12 cellular contexts compared by ENCODE assay signal in the genomic region with DNA sequence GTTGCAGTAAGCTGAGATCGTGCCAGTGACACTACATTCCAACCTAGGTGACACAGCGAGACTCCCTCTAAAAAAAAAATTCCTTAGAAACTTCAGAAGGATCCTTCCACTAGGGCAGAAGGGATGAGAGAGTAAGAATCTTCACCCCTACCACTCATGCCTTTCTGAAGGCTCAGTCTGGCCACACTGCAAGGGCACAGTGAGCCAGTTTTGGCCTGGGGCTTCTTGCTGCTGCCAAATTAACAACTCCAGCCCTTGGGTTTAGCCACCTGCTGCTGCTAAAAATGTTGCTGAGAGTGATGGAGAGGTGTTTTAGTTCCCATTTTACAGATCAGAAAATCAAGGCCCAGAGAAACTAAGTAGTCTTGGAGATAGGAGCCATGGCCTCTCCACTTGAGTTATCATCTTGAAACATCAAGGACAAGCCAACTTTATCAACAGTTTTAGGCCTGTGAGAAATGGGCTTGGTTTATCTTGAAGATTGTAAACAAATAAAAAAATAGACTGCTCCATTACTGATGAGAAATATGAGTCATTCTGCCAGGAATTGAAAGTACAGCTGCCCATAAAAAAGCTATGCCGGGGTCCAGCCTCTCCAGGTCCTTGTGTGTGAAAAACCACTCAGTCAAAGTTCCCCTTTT. TPM values are rescaled to one million over a fixed set of nuclear protein-coding genes. Genes with fewer than 3 reads are reported as not detected.
DNase-seq lines count a peak whose midpoint lies in the region; ATAC-seq and TF ChIP-seq lines count a peak whose summit lies in the region.
"Had no signal": no experiment of that assay in that cellular context is flagged by ENCODE, and none has a peak within 500 bp of the region (broad histone marks: within the 10 kb centered on the region; RNA-seq: fewer than 3 reads in every experiment).

No MANE protein-coding gene starts in this region.

- H3K9me2 ChIP-seq in OCI-LY7 (ENCODE audit: insufficient read depth, low read length) = no peaks in the 10 kb centered on the region

- TF ChIP-seq CTCF in fibroblast of lung (conservative IDR thresholded peaks at IDR 0.05 in 1 of 2, IDR thresholded peaks at IDR 0.05 in 1 of 2; ENCODE audit: low read depth in 1 of 2, low read length in 2 of 2) (no peak), GM10248 (IDR thresholded peaks at IDR 0.05; ENCODE audit: control extremely low read depth, extremely low read depth, low read depth, missing control alignments) (no peak), OCI-LY7 (conservative IDR thresholded peaks at IDR 0.05; ENCODE audit: low read length) (no peak)

- no peaks in the 10 kb centered on the region for H3K27me3 ChIP-seq in fibroblast of lung (ENCODE audit: control insufficient read depth, insufficient read depth, low read length)
- H3K27me3 ChIP-seq: SJCRH30 had no signal

- ATAC-seq in stimulated activated naive CD8-positive, alpha-beta T cell treated with anti-CD3 and anti-CD28 coated beads, Interleukin-15, Interleukin-2, amounts not matched to agents 100 U/mL and 50 U/mL, for 24 hours = no peak
- ATAC-seq in T-helper 17 cell = no peak

- H3K36me3 ChIP-seq in fibroblast of lung (ENCODE audit: control insufficient read depth, insufficient read depth, low read length) = no peaks in the 10 kb centered on the region
- no peaks in the 10 kb centered on the region for H3K36me3 ChIP-seq in OCI-LY7 (ENCODE audit: insufficient read depth, low read length)
- H3K36me3 ChIP-seq: SJCRH30 had no signal

- no peak overlapping the region for H3K4me3 Mint-ChIP-seq in stimulated activated naive CD8-positive, alpha-beta T cell treated with anti-CD3 and anti-CD28 coated beads, Interleukin-15, Interleukin-2, amounts not matched to agents 100 ng/mL and 50 ng/mL, for 24 hours
- H3K4me3 Mint-ChIP-seq in T-helper 17 cell = no peak overlapping the region
- H3K4me3 Mint-ChIP-seq: HFFc6 had no signal

- H4K20me1 ChIP-seq in fibroblast of lung (ENCODE audit: control insufficient read depth, extremely low read depth, insufficient read depth, low read length) = no peaks in the 10 kb centered on the region
- no peaks in the 10 kb centered on the region for H4K20me1 ChIP-seq in OCI-LY7 (ENCODE audit: insufficient read depth, low read length)

- H3K27ac ChIP-seq in fibroblast of lung (ENCODE audit: insufficient read depth, low read length) (no peak overlapping the region), OCI-LY7 (ENCODE audit: low read depth, low read length, poor library complexity, severe bottlenecking) (no peak overlapping the region)
- H3K27ac ChIP-seq: SJCRH30 had no signal

- CTCF ChIA-PET in GM10248 (lab: Yijun Ruan, JAX) = interaction anchor here (1.3 kb wide), 1 partner anchor 327 kb away, joined by 3 read pairs; no protein-coding TSS in a partner anchor
- CTCF ChIA-PET in OCI-LY7 (lab: Charles Lee; ENCODE audit: unreplicated experiment) = no interaction called here

- H3K4me3 ChIP-seq in fibroblast of lung (replicated peaks in 1 of 4; ENCODE audit: control extremely low read depth in 1 of 4, insufficient read depth in 1 of 4, low read depth in 3 of 4, low read length in 4 of 4) = no peak overlapping the region
- H3K4me3 ChIP-seq in OCI-LY7 (ENCODE audit: low read depth, low read length, poor library complexity, severe bottlenecking) = no peak overlapping the region
- H3K4me3 ChIP-seq: SJCRH30 had no signal

- H3K4me1 ChIP-seq in fibroblast of lung (ENCODE audit: control insufficient read depth, extremely low read depth, insufficient read depth, low read length) (no peaks in the 10 kb centered on the region), OCI-LY7 (ENCODE audit: insufficient read depth, low read length, poor library complexity, severe bottlenecking) (peaks cover 32% of the 10 kb centered on the region)

- H3K9me3 Mint-ChIP-seq in stimulated activated naive CD8-positive, alpha-beta T cell treated with anti-CD3 and anti-CD28 coated beads, Interleukin-15, Interleukin-2, amounts not matched to agents 100 ng/mL and 50 ng/mL, for 24 hours = no peaks in the 10 kb centered on the region
- H3K9me3 Mint-ChIP-seq: HFFc6 had no signal

- H3K79me2 ChIP-seq in fibroblast of lung (ENCODE audit: control insufficient read depth, insufficient read depth, low read length) (no peaks in the 10 kb centered on the region), OCI-LY7 (ENCODE audit: insufficient read depth, low read depth, low read length) (no peaks in the 10 kb centered on the region; the same call in 1 of the 2 replicates)

- peak overlapping the region; percentile 18 for H3K27ac Mint-ChIP-seq in stimulated activated naive CD8-positive, alpha-beta T cell treated with anti-CD3 and anti-CD28 coated beads, Interleukin-15, Interleukin-2, amounts not matched to agents 100 ng/mL and 50 ng/mL, for 24 hours
- H3K27ac Mint-ChIP-seq in T-helper 17 cell = peak overlapping the region; percentile 83
- H3K27ac Mint-ChIP-seq: HFFc6 had no signal

- POLR2A ChIA-PET in GM10248 (lab: Yijun Ruan, JAX) = no interaction called here
- POLR2A ChIA-PET in OCI-LY7 (lab: Charles Lee) = interaction anchor here (0.6 to 0.7 kb wide), 2 partner anchors 159 to 339 kb away, joined by 3 read pairs; partner anchors contain the start of gene NIF3L1

- no peaks in the 10 kb centered on the region for H3K27me3 Mint-ChIP-seq in stimulated activated naive CD8-positive, alpha-beta T cell treated with anti-CD3 and anti-CD28 coated beads, Interleukin-15, Interleukin-2, amounts not matched to agents 100 ng/mL and 50 ng/mL, for 24 hours
- no peaks in the 10 kb centered on the region for H3K27me3 Mint-ChIP-seq in T-helper 17 cell

- peaks cover 38% of the 10 kb centered on the region for H3K4me1 Mint-ChIP-seq in stimulated activated naive CD8-positive, alpha-beta T cell treated with anti-CD3 and anti-CD28 coated beads, Interleukin-15, Interleukin-2, amounts not matched to agents 100 ng/mL and 50 ng/mL, for 24 hours (ENCODE audit: low read depth)
- H3K4me1 Mint-ChIP-seq in T-helper 17 cell = peaks cover 22% of the 10 kb centered on the region

- H3K36me3 Mint-ChIP-seq in stimulated activated naive CD8-positive, alpha-beta T cell treated with anti-CD3 and anti-CD28 coated beads, Interleukin-15, Interleukin-2, amounts not matched to agents 100 ng/mL and 50 ng/mL, for 24 hours (ENCODE audit: low read depth) = no peaks in the 10 kb centered on the region
- H3K36me3 Mint-ChIP-seq in T-helper 17 cell (ENCODE audit: low read depth) = no peaks in the 10 kb centered on the region

- H3K9ac ChIP-seq in fibroblast of lung (ENCODE audit: insufficient read depth, low read length) = no peak overlapping the region

- H3K4me2 ChIP-seq in fibroblast of lung (ENCODE audit: extremely low read depth, insufficient read depth, low read length) (no peak overlapping the region), OCI-LY7 (ENCODE audit: low read length) (no peak overlapping the region)

- intact Hi-C loops in OCI-LY7 (cut with micrococcal nuclease; ENCODE audit: unreplicated experiment) = no loop called here

- no TSS peak for BruUV-seq in OCI-LY7 (replicated peaks; lab: Mats Ljungman, UMichigan)

- no peaks in the 10 kb centered on the region for H3K9me3 ChIP-seq in T-helper 17 cell (ENCODE audit: control insufficient read depth, low read length, poor library complexity, severe bottlenecking)
- no peaks in the 10 kb centered on the region for H3K9me3 ChIP-seq in fibroblast of lung (ENCODE audit: control insufficient read depth, insufficient read depth, low read depth, low read length)
- no peaks in the 10 kb centered on the region for H3K9me3 ChIP-seq in OCI-LY7 (ENCODE audit: low read length)
- H3K9me3 ChIP-seq: SJCRH30 had no signal

- no peak for DNase-seq in stimulated activated naive CD8-positive, alpha-beta T cell treated with anti-CD3 and anti-CD28 coated beads, Interleukin-15, Interleukin-2, amounts not matched to agents 100 U/mL and 50 U/mL, for 24 hours
- DNase-seq in T-helper 17 cell (no peak), fibroblast of lung (ENCODE audit: low read depth in 2 of 2) (no peak), GM10248 (ENCODE audit: extremely low spot score) (no peak), medulla oblongata (ENCODE audit: extremely low spot score) (no peak), OCI-LY7 (ENCODE audit: low spot score) (no peak)
- no peak for DNase-seq in stimulated activated naive CD4-positive, alpha-beta T cell (lab: John Stamatoyannopoulos, UW)
- DNase-seq: HFFc6, midbrain, NCI-H510A, SJCRH30 had no signal

- H2AFZ ChIP-seq in fibroblast of lung (ENCODE audit: low read length) = peak overlapping the region; percentile 17
- no peak overlapping the region for H2AFZ ChIP-seq in OCI-LY7 (ENCODE audit: low read length)

RNA-seq across cellular contexts. Expression of gene CASP8, which starts 31.9 kb away (rescaled TPM):
- total RNA-seq in T-helper 17 cell (100 to 1,000 TPM; 191 to 201 TPM), fibroblast of lung (31.5 and 38.3 TPM in 2 replicates), OCI-LY7 (2022) (34.7 and 35.9 TPM in 2 replicates)
- polyA plus RNA-seq in fibroblast of lung = 19.7 and 22.6 TPM in 2 replicates
- polyA plus RNA-seq in fibroblast of lung (2012) = 12.6 and 15.2 TPM in 2 replicates
- polyA minus RNA-seq in fibroblast of lung (ENCODE audit: low replicate concordance) = 3.8 and 4.9 TPM in 2 replicates
- 30.5 and 32.4 TPM in 2 replicates for total RNA-seq in OCI-LY7 (2014; rRNA removed; shearing (Covaris generic))

RNA-seq across cellular contexts. Expression of gene CASP10, which starts 45.5 kb away (rescaled TPM):
- total RNA-seq in T-helper 17 cell = 10 to 100 TPM; 16.4 to 21.2 TPM
- 4.9 and 8.1 TPM in 2 replicates for total RNA-seq in fibroblast of lung
- polyA plus RNA-seq in fibroblast of lung = 5.0 and 5.5 TPM in 2 replicates
- 2.5 and 2.9 TPM in 2 replicates for polyA plus RNA-seq in fibroblast of lung (2012)
- 2.2 and 6.8 TPM in 2 replicates for polyA minus RNA-seq in fibroblast of lung (ENCODE audit: low replicate concordance)
- total RNA-seq in OCI-LY7 (2014; rRNA removed; shearing (Covaris generic)) = 0.46 and 1.2 TPM in 2 replicates
- 0.42 and 0.51 TPM in 2 replicates for total RNA-seq in OCI-LY7 (2022)
